1 cellular context compared by ENCODE assay signal in genomic region chr20:38433304-38433972, GRCh38.
TF ChIP-seq lines count a peak whose summit lies in the region.

No MANE protein-coding gene starts in this region.

TF ChIP-seq in HepG2, 621 proteins besides CTCF, POLR2A, EP300 and RAD21:
- TF ChIP-seq ZBTB38 (CRISPR knock-in tag; IDR thresholded peaks at IDR 0.05) (0 out of 2 replicates have a peak, but pooled peaks have one; percentile 16), ASH2L (IDR thresholded peaks at IDR 0.05; ENCODE audit: insufficient read length, low read depth, low read length) (no peak), MEF2D (CRISPR knock-in tag; IDR thresholded peaks at IDR 0.05) (no peak), THAP7 (CRISPR knock-in tag; IDR thresholded peaks at IDR 0.05) (0 out of 2 replicates have a peak, but pooled peaks have one; percentile 56), SP1 (IDR thresholded peaks at IDR 0.05) (no peak), SP1 (CRISPR knock-in tag; IDR thresholded peaks at IDR 0.05) (0 out of 2 replicates have a peak, but pooled peaks have one; percentile 25), ZNF263 (CRISPR knock-in tag; IDR thresholded peaks at IDR 0.05) (peak; percentile 89), ERF (CRISPR knock-in tag; IDR thresholded peaks at IDR 0.05) (0 out of 2 replicates have a peak, but pooled peaks have one; percentile 10), ZC3H4 (CRISPR knock-in tag; IDR thresholded peaks at IDR 0.05; ENCODE audit: borderline replicate concordance) (peak; percentile 41; the same call in 1 of the 2 replicates), TEAD3 (CRISPR knock-in tag; optimal IDR thresholded peaks at IDR 0.05; ENCODE audit: borderline replicate concordance) (peak; percentile 8), ZNF841 (CRISPR knock-in tag; IDR thresholded peaks at IDR 0.05; ENCODE audit: borderline replicate concordance) (0 out of 2 replicates have a peak, but pooled peaks have one; percentile 43), ZNF180 (CRISPR knock-in tag; IDR thresholded peaks at IDR 0.05; ENCODE audit: borderline replicate concordance, low read depth) (no peak), ZNF121 (CRISPR knock-in tag; IDR thresholded peaks at IDR 0.05) (peak; percentile 93), ZNF770 (CRISPR knock-in tag; IDR thresholded peaks at IDR 0.05) (peak; percentile 76), HIVEP1 (CRISPR knock-in tag; IDR thresholded peaks at IDR 0.05) (0 out of 2 replicates have a peak, but pooled peaks have one; percentile 25), ZNF724P (CRISPR knock-in tag; IDR thresholded peaks at IDR 0.05; ENCODE audit: borderline replicate concordance) (0 out of 2 replicates have a peak, but pooled peaks have one; percentile 22), UBTF (CRISPR knock-in tag; IDR thresholded peaks at IDR 0.05) (no peak; the same call in 1 of the 2 replicates), PHF20 (CRISPR knock-in tag; IDR thresholded peaks at IDR 0.05) (no peak), KAT2B (IDR thresholded peaks at IDR 0.05; ENCODE audit: borderline replicate concordance, low read depth, low read length) (0 out of 2 replicates have a peak, but pooled peaks have one; percentile 3), ZNF205 (CRISPR knock-in tag; IDR thresholded peaks at IDR 0.05) (0 out of 2 replicates have a peak, but pooled peaks have one; percentile 11), JUNB (CRISPR knock-in tag; IDR thresholded peaks at IDR 0.05; ENCODE audit: borderline replicate concordance) (0 out of 2 replicates have a peak, but pooled peaks have one; percentile 16), ZNF280B (CRISPR knock-in tag; IDR thresholded peaks at IDR 0.05; ENCODE audit: borderline replicate concordance) (0 out of 2 replicates have a peak, but pooled peaks have one; percentile 32), HDAC2 (CRISPR knock-in tag; IDR thresholded peaks at IDR 0.05) (peak; percentile 47; the same call in 1 of the 2 replicates), KDM2A (CRISPR knock-in tag; IDR thresholded peaks at IDR 0.05; ENCODE audit: borderline replicate concordance, low read depth) (0 out of 2 replicates have a peak, but pooled peaks have one; percentile 20), ZMYM3 (CRISPR knock-in tag; IDR thresholded peaks at IDR 0.05) (peak; percentile 61), RBM22 (optimal IDR thresholded peaks at IDR 0.05; ENCODE audit: low read length) (peak; percentile 65)
